ENCODE assay signal across 9 cellular contexts in the genomic region with DNA sequence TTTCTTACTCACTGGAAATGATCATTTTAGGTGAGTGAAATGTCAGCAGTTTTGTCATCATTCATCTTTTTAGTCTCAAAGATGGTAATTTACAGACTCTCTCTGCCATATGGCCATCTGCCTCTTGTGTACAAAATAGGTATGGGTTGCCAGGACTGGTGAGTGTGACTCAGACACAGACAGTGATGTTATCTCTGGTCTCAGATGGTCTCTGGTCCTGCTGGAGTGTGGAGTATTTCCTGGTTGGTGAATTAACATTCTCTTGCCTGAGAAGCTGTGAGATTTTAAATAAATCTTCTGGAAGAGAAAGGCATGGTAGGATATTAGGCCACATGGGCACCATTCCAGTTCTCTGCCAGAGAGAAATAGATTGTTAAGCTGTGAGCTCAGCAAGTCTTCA.
A peak's percentile ranks its signal among the peaks of the same experiment; 100 is the strongest.
DNase-seq lines count a peak whose midpoint lies in the region; ATAC-seq lines count a peak whose summit lies in the region.
"Had no signal": no experiment of that assay in that cellular context is flagged by ENCODE, and none has a peak within 500 bp of the region (broad histone marks: within the 10 kb centered on the region; RNA-seq: fewer than 3 reads in every experiment).

No MANE protein-coding gene starts in this region.

- H3K9me3 ChIP-seq in adipocyte (ENCODE audit: control insufficient read depth, low read length), result no peaks in the 10 kb centered on the region

- H3K4me1 ChIP-seq in adipocyte (ENCODE audit: control insufficient read depth, insufficient read depth, low read length), result no peaks in the 10 kb centered on the region

- ATAC-seq in HG03045 (IDR thresholded peaks at IDR 0.05; ENCODE audit: unreplicated experiment), result no peak
- ATAC-seq in GM19395 (IDR thresholded peaks at IDR 0.05; ENCODE audit: unreplicated experiment), result no peak

- H3K4me3 ChIP-seq in adipocyte (ENCODE audit: low read length) (no peak overlapping the region), H7 (ENCODE audit: insufficient read depth, low read depth, low read length) (no peak overlapping the region)

- H3K9ac ChIP-seq in adipocyte (ENCODE audit: low read length), result no peak overlapping the region

- H3K27me3 ChIP-seq in adipocyte (replicated peaks; ENCODE audit: control insufficient read depth, insufficient read depth, low read length) (no peaks in the 10 kb centered on the region), H7 (ENCODE audit: control insufficient read depth, insufficient read depth, low read length) (no peaks in the 10 kb centered on the region)

- H3K36me3 ChIP-seq in adipocyte (ENCODE audit: control insufficient read depth, insufficient read depth, low read length, severe bottlenecking), result no peaks in the 10 kb centered on the region
- no peaks in the 10 kb centered on the region for H3K36me3 ChIP-seq in H7 (replicated peaks; ENCODE audit: control insufficient read depth, insufficient read depth, low read length)

- peak; percentile 17 for DNase-seq in AG20443 (ENCODE audit: low spot score)
- DNase-seq in HS-5 (ENCODE audit: low read depth), result peak; percentile 44
- DNase-seq in adipocyte (ENCODE audit: low read depth), result peak; percentile 70
- peak; percentile 34 for DNase-seq in inferior parietal cortex (ENCODE audit: extremely low spot score)
- DNase-seq in mucosa of gallbladder (ENCODE audit: low spot score), result no peak
- DNase-seq in H7, result no peak
- DNase-seq: naive B cell had no signal

Comparison
In these comparisons a context has a peak if more than half of its experiments do, and no peak if none do; other contexts are left out.
1. DNase-seq: peak in AG20443 (single experiment), HS-5 (single experiment), adipocyte (single experiment) and inferior parietal cortex (single experiment); none in mucosa of gallbladder (single experiment) and H7 (single experiment).